Comparison of ENCODE assay signal across 8 cellular contexts in the genomic region with DNA sequence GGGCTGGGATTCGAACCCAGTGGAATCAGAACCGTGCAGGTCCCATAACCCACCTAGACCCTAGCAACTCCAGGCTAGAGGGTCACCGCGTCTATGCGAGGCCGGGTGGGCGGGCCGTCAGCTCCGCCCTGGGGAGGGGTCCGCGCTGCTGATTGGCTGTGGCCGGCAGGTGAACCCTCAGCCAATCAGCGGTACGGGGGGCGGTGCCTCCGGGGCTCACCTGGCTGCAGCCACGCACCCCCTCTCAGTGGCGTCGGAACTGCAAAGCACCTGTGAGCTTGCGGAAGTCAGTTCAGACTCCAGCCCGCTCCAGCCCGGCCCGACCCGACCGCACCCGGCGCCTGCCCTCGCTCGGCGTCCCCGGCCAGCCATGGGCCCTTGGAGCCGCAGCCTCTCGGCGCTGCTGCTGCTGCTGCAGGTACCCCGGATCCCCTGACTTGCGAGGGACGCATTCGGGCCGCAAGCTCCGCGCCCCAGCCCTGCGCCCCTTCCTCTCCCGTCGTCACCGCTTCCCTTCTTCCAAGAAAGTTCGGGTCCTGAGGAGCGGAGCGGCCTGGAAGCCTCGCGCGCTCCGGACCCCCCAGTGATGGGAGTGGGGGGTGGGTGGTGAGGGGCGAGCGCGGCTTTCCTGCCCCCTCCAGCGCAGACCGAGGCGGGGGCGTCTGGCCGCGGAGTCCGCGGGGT. TPM values are rescaled to one million over a fixed set of nuclear protein-coding genes. Genes with fewer than 3 reads are reported as not detected.
A peak's percentile ranks its signal among the peaks of the same experiment; 100 is the strongest.
DNase-seq lines count a peak whose midpoint lies in the region; ATAC-seq, FAIRE-seq and TF ChIP-seq lines count a peak whose summit lies in the region.

CDH1 (plus strand) TSS at position 247 of the 684 bp plus-strand sequence; CDS start at position 371, 124 bp downstream.

- intact Hi-C loops in MCF 10A (cut with micrococcal nuclease), result no loop called here
- intact Hi-C loops in right lobe of liver (cut with DNase I), result loop anchor here (10.0 kb wide), 1 partner anchor 48 kb away; no protein-coding TSS in a partner anchor

- peak within 1 kb of the TSS; percentile 55 to 64 (median 64) for H3K4me3 ChIP-seq in right lobe of liver
- peak within 1 kb of the TSS; percentile 29 to 43 for H3K4me3 ChIP-seq in stomach smooth muscle (ENCODE audit: low read length in 2 of 2)

- no peak for TF ChIP-seq CTCF in MCF 10A (IDR thresholded peaks at IDR 0.05; ENCODE audit: unreplicated experiment)
- TF ChIP-seq CTCF in right lobe of liver (IDR thresholded peaks at IDR 0.05), result no peak

- H3K27ac ChIP-seq in right lobe of liver (peak within 1 kb of the TSS; percentile 81 to 98 (median 91)), stomach smooth muscle (ENCODE audit: low read length) (no peak within 1 kb of the TSS)

- no peaks in the 10 kb centered on the region for H3K36me3 ChIP-seq in right lobe of liver
- H3K36me3 ChIP-seq in stomach smooth muscle (ENCODE audit: control insufficient read depth in 2 of 2, insufficient read depth in 2 of 2, low read length in 2 of 2), result no peaks in the 10 kb centered on the region

- peaks cover 27% of the 10 kb centered on the region for H3K4me1 Mint-ChIP-seq in MCF 10A (ENCODE audit: insufficient read depth, unreplicated experiment)

- no peaks in the 10 kb centered on the region for H3K36me3 Mint-ChIP-seq in MCF 10A (ENCODE audit: insufficient read depth, unreplicated experiment)

- H3K9me3 ChIP-seq in right lobe of liver, result no peaks in the 10 kb centered on the region
- no peaks in the 10 kb centered on the region for H3K9me3 ChIP-seq in stomach smooth muscle (ENCODE audit: control insufficient read depth in 2 of 2, low read length in 2 of 2)

- H3K4me3 Mint-ChIP-seq in MCF 10A (ENCODE audit: unreplicated experiment), result peak within 1 kb of the TSS; percentile 79

- H3K4me1 ChIP-seq in right lobe of liver (peaks cover 0 to 34% (median 18%) of the 10 kb centered on the region in 4 donors), stomach smooth muscle (ENCODE audit: control insufficient read depth, insufficient read depth, low read length) (peaks cover 11% of the 10 kb centered on the region)

- 2% methylated on average over 31 of the region's 63 CpGs for WGBS in right lobe of liver (ENCODE audit: insufficient coverage, low coverage, low lambda C conversion rate, missing lambda C conversion rate)

- H3K9ac ChIP-seq in stomach smooth muscle (ENCODE audit: low read length in 2 of 2), result no peak within 1 kb of the TSS

- peak; percentile 63 to 86 (median 68) for ATAC-seq in right lobe of liver
- ATAC-seq in GM18520 (IDR thresholded peaks at IDR 0.05; ENCODE audit: unreplicated experiment), result no peak

- peak within 1 kb of the TSS; percentile 69 for H3K27ac Mint-ChIP-seq in MCF 10A (ENCODE audit: low read depth, unreplicated experiment)

- no peak for FAIRE-seq in GM12891 (lab: Jason Lieb, UNC)

- BruUV-seq in MCF 10A (replicated peaks; lab: Mats Ljungman, UMichigan), result no TSS peak

- DNase-seq in GM12891 (ENCODE audit: insufficient read length, low spot score) (peak; percentile 43), NCI-H748 (lab: John Stamatoyannopoulos, UW; ENCODE audit: unreplicated experiment) (peak; percentile 93), MCF 10A (ENCODE audit: unreplicated experiment) (peak; percentile 84), right lobe of liver (peak; percentile 87 to 92 (median 88)), NCI-H82 treated with DMSO at 0.1 percent for 48 hours (lab: John Stamatoyannopoulos, UW; ENCODE audit: unreplicated experiment) (no peak), GM19238 (ENCODE audit: insufficient read length, low spot score) (no peak)

- no peaks in the 10 kb centered on the region for H3K9me3 Mint-ChIP-seq in MCF 10A (ENCODE audit: unreplicated experiment)

- POLR2A ChIA-PET in MCF 10A (lab: Yijun Ruan, JAX), result interaction anchor here (0.6 to 4.2 kb wide), 17 partner anchors 10 to 207 kb away, joined by 3 to 36 read pairs (median 3); no protein-coding TSS in a partner anchor

- TF ChIP-seq POLR2A in GM12891 (IDR thresholded peaks at IDR 0.05; ENCODE audit: low read depth, low read length), result no peak
- TF ChIP-seq POLR2A in right lobe of liver (IDR thresholded peaks at IDR 0.05), result peak; percentile 86

- H3K27me3 Mint-ChIP-seq in MCF 10A (ENCODE audit: insufficient read depth, unreplicated experiment), result no peaks in the 10 kb centered on the region

- H3K27me3 ChIP-seq in right lobe of liver (no peaks in the 10 kb centered on the region), stomach smooth muscle (ENCODE audit: control insufficient read depth in 1 of 2, insufficient read depth in 2 of 2, low read length in 2 of 2) (peaks cover 15 to 26% of the 10 kb centered on the region in 2 donors)

- CTCF ChIA-PET in MCF 10A (lab: Yijun Ruan, JAX), result interaction anchor here (0.7 to 2.9 kb wide), 4 partner anchors 30 to 519 kb away, joined by 3 to 23 read pairs (median 4); no protein-coding TSS in a partner anchor

TF ChIP-seq in GM12891, 5 proteins besides CTCF, POLR2A, EP300 and RAD21:
- TF ChIP-seq PAX5 (IDR thresholded peaks at IDR 0.05; ENCODE audit: insufficient read depth, low read length, severe bottlenecking) (no peak), POU2F2 (IDR thresholded peaks at IDR 0.05; ENCODE audit: low read depth, low read length) (no peak), POLR2AphosphoS5 (IDR thresholded peaks at IDR 0.05; ENCODE audit: low read depth, low read length) (no peak), SPI1 (IDR thresholded peaks at IDR 0.05; ENCODE audit: low read depth, low read length) (no peak), TAF1 (IDR thresholded peaks at IDR 0.05; ENCODE audit: low read depth, low read length) (no peak)

RNA-seq across cellular contexts. Expression of gene CDH1, which starts in this region (rescaled TPM):
- polyA plus RNA-seq in GM12891 (2012; ENCODE audit: low read depth, missing spikeins), result 6.2 TPM
- total RNA-seq in MCF 10A (2022) (37.6 and 37.7 TPM in 2 replicates), right lobe of liver (100 to 1,000 TPM in 1 of 6 experiments, 10 to 100 TPM in 5; 54.3 to 130 (median 76.5) TPM)

Comparison
In these comparisons a context has a peak if more than half of its experiments do, and no peak if none do; other contexts are left out.
1. DNase-seq: peak in GM12891 (single experiment), NCI-H748 (single experiment), MCF 10A (single experiment) and right lobe of liver (3 of 3); none in NCI-H82 treated with DMSO at 0.1 percent for 48 hours (single experiment) and GM19238 (single experiment).